In the genomic region with DNA sequence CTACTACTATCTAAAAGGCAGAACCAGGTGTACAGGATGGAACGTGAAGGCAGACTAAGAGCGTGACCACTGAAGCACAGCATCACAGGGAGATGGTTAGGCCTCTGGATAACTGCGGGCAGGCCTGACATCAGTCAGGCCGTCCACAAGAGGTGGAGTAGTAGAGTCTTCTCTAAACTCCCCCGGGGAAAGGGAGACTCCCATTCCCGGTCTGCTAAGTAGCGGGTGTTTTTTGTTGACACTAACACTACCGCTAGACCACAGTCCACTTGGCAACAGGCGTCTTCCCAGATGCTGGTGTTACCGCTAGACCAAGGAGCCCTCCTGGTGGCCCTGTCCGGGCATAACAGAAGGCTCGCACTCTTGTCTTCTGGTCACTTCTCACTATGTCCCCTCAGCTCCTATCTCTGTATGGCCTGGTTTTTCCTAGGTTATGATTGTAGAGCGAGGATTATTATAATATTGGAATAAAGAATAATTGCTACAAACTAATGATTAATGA, we compare ENCODE assay signal across 1 cellular context. TPM values are rescaled to one million over a fixed set of nuclear protein-coding genes. Genes with fewer than 3 reads are reported as not detected.
"Had no signal": no experiment of that assay in that cellular context is flagged by ENCODE, and none has a peak within 500 bp of the region (broad histone marks: within the 10 kb centered on the region; RNA-seq: fewer than 3 reads in every experiment).

No MANE protein-coding gene starts in this region.

RNA-seq across cellular contexts. Expression of gene PTTG2, which starts 15.2 kb away (rescaled TPM):
- polyA plus RNA-seq: stomach had no signal
